ENCODE assay signal across 12 cellular contexts in genomic region chr19:16614941-16615340, GRCh38. TPM values are rescaled to one million over a fixed set of nuclear protein-coding genes. Genes with fewer than 3 reads are reported as not detected.
A peak's percentile ranks its signal among the peaks of the same experiment; 100 is the strongest.
DNase-seq lines count a peak whose midpoint lies in the region; ATAC-seq and TF ChIP-seq lines count a peak whose summit lies in the region.
"Had no signal": no experiment of that assay in that cellular context is flagged by ENCODE, and none has a peak within 500 bp of the region (broad histone marks: within the 10 kb centered on the region; RNA-seq: fewer than 3 reads in every experiment).

No MANE protein-coding gene starts in this region.

- H3K27ac Mint-ChIP-seq in activated T-cell treated with anti-CD3 and anti-CD28 coated beads, Interleukin-2, amount 50 U/mL, for 72 hours, result no peak overlapping the region
- H3K27ac Mint-ChIP-seq in T-cell, result peak overlapping the region; percentile 4 to 53
- peak overlapping the region; percentile 79 for H3K27ac Mint-ChIP-seq in endothelial cell (ENCODE audit: unreplicated experiment)
- H3K27ac Mint-ChIP-seq: IgD-negative memory B cell had no signal

- peak overlapping the region; percentile 37 to 53 for H3K27ac ChIP-seq in prostate gland
- no peak overlapping the region for H3K27ac ChIP-seq in left ventricle myocardium inferior (replicated peaks)
- H3K27ac ChIP-seq: ascending aorta had no signal

- H3K4me1 Mint-ChIP-seq in activated T-cell treated with anti-CD3 and anti-CD28 coated beads, Interleukin-2, amount 50 U/mL, for 72 hours (ENCODE audit: low read depth), result peaks cover 78% of the 10 kb centered on the region
- H3K4me1 Mint-ChIP-seq in T-cell (peaks cover 69 to 92% (median 88%) of the 10 kb centered on the region in 3 donors), endothelial cell (ENCODE audit: unreplicated experiment) (peaks cover 55% of the 10 kb centered on the region)

- H3K36me3 ChIP-seq in prostate gland, result no peaks in the 10 kb centered on the region
- H3K36me3 ChIP-seq in left ventricle myocardium inferior, result no peaks in the 10 kb centered on the region
- H3K36me3 ChIP-seq: ascending aorta had no signal

- H3K4me3 Mint-ChIP-seq in activated T-cell treated with anti-CD3 and anti-CD28 coated beads, Interleukin-2, amount 50 U/mL, for 72 hours, result peak overlapping the region; percentile 3 to 8
- H3K4me3 Mint-ChIP-seq in T-cell, result peak overlapping the region in 1 of 3 donors; percentile 62
- peak overlapping the region; percentile 68 for H3K4me3 Mint-ChIP-seq in endothelial cell (ENCODE audit: unreplicated experiment)

- 40% methylated on average over 2 of the region's 2 CpGs for WGBS in prostate gland

- H3K4me3 ChIP-seq in prostate gland, result no peak overlapping the region
- H3K4me3 ChIP-seq in left ventricle myocardium inferior, result no peak overlapping the region
- H3K4me3 ChIP-seq: ascending aorta had no signal

- intact Hi-C loops in prostate gland (cut with DNase I), result no loop called here
- intact Hi-C loops in left ventricle myocardium inferior (cut with micrococcal nuclease), result no loop called here

- H3K9me3 Mint-ChIP-seq in activated T-cell treated with anti-CD3 and anti-CD28 coated beads, Interleukin-2, amount 50 U/mL, for 72 hours, result no peaks in the 10 kb centered on the region
- no peaks in the 10 kb centered on the region for H3K9me3 Mint-ChIP-seq in T-cell
- no peaks in the 10 kb centered on the region for H3K9me3 Mint-ChIP-seq in endothelial cell (ENCODE audit: unreplicated experiment)
- H3K9me3 Mint-ChIP-seq: IgD-negative memory B cell had no signal

- TF ChIP-seq CTCF in endothelial cell (IDR thresholded peaks at IDR 0.05; ENCODE audit: unreplicated experiment) (no peak), prostate gland (IDR thresholded peaks at IDR 0.05) (no peak), left ventricle myocardium inferior (IDR thresholded peaks at IDR 0.05; ENCODE audit: borderline replicate concordance) (no peak)

- no peak for TF ChIP-seq POLR2A in prostate gland (IDR thresholded peaks at IDR 0.05)

- no peaks in the 10 kb centered on the region for H3K27me3 Mint-ChIP-seq in activated T-cell treated with anti-CD3 and anti-CD28 coated beads, Interleukin-2, amount 50 U/mL, for 72 hours (ENCODE audit: low read depth)
- no peaks in the 10 kb centered on the region for H3K27me3 Mint-ChIP-seq in T-cell
- peaks cover 13% of the 10 kb centered on the region for H3K27me3 Mint-ChIP-seq in endothelial cell (ENCODE audit: unreplicated experiment)
- H3K27me3 Mint-ChIP-seq: IgD-negative memory B cell had no signal

- H3K27me3 ChIP-seq in prostate gland (replicated peaks; ENCODE audit: insufficient read depth), result no peaks in the 10 kb centered on the region
- no peaks in the 10 kb centered on the region for H3K27me3 ChIP-seq in left ventricle myocardium inferior (ENCODE audit: low read depth)
- H3K27me3 ChIP-seq: ascending aorta had no signal

- H3K36me3 Mint-ChIP-seq in activated T-cell treated with anti-CD3 and anti-CD28 coated beads, Interleukin-2, amount 50 U/mL, for 72 hours (ENCODE audit: insufficient read depth in 2 of 2), result no peaks in the 10 kb centered on the region
- no peaks in the 10 kb centered on the region for H3K36me3 Mint-ChIP-seq in T-cell
- peaks cover 10% of the 10 kb centered on the region for H3K36me3 Mint-ChIP-seq in endothelial cell (ENCODE audit: low read depth, unreplicated experiment)
- H3K36me3 Mint-ChIP-seq: IgD-negative memory B cell had no signal

- no peak for ATAC-seq in activated T-cell treated with anti-CD3 and anti-CD28 coated beads, Interleukin-2, amount 50 U/mL, for 72 hours (replicated peaks in 1 of 2)
- ATAC-seq in T-cell (replicated peaks in 1 of 4) (peak in 1 of 4 experiments; percentile 15), GM19035 (IDR thresholded peaks at IDR 0.05; ENCODE audit: unreplicated experiment) (no peak)
- ATAC-seq: Panc1 had no signal

- no peaks in the 10 kb centered on the region for H3K9me3 ChIP-seq in prostate gland
- no peaks in the 10 kb centered on the region for H3K9me3 ChIP-seq in left ventricle myocardium inferior (replicated peaks)
- H3K9me3 ChIP-seq: ascending aorta had no signal

- CTCF ChIA-PET in T-cell (lab: Charles Lee), result interaction anchor here in 1 of 2 donors (0.6 kb wide), 1 partner anchor 1749 kb away, joined by 4 read pairs; no protein-coding TSS in a partner anchor

- POLR2A ChIA-PET in T-cell (lab: Charles Lee), result interaction anchor here in 1 of 2 donors (0.7 kb wide), 1 partner anchor 1638 kb away, joined by 3 read pairs; no protein-coding TSS in a partner anchor

- no peak for DNase-seq in activated T-cell treated with anti-CD3 and anti-CD28 coated beads, Interleukin-2, amount 50 U/mL, for 72 hours
- DNase-seq in activated T-cell treated with anti-CD3 and anti-CD28 coated beads, Interleukin-2, amount 50 U/mL, for 1 hour, result no peak
- DNase-seq in T-cell, result no peak
- DNase-seq in endothelial cell (ENCODE audit: low spot score), result peak; percentile 13
- peak; percentile 37 for DNase-seq in prostate gland (ENCODE audit: low spot score)
- DNase-seq in left ventricle myocardium inferior, result no peak
- no peak for DNase-seq in EL
- DNase-seq: NCI-H510A had no signal

- H3K4me1 ChIP-seq in prostate gland (replicated peaks), result peaks cover 15% of the 10 kb centered on the region
- H3K4me1 ChIP-seq in left ventricle myocardium inferior, result peaks cover 94% of the 10 kb centered on the region

RNA-seq across cellular contexts. Expression of gene MED26, which starts 13.1 kb away (rescaled TPM):
- 10 to 100 TPM; 18.6 to 20.2 TPM for total RNA-seq in activated T-cell treated with anti-CD3 and anti-CD28 coated beads, Interleukin-2, amount 50 U/mL, for 72 hours
- total RNA-seq in T-cell (10 to 100 TPM; 14.7 to 42.0 (median 21.1) TPM), endothelial cell (ENCODE audit: unreplicated experiment) (13.3 TPM), prostate gland (10 to 100 TPM; 13.5 to 29.9 TPM), left ventricle myocardium inferior (4.0 TPM)

RNA-seq across cellular contexts. Expression of gene SLC35E1, which starts 42.7 kb away (rescaled TPM):
- 10 to 100 TPM; 36.5 to 39.5 TPM for total RNA-seq in activated T-cell treated with anti-CD3 and anti-CD28 coated beads, Interleukin-2, amount 50 U/mL, for 72 hours
- 10 to 100 TPM; 32.7 to 67.5 (median 36.9) TPM for total RNA-seq in T-cell
- 29.7 TPM for total RNA-seq in endothelial cell (ENCODE audit: unreplicated experiment)
- total RNA-seq in prostate gland, result 10 to 100 TPM; 42.0 to 69.1 TPM
- 26.8 TPM for total RNA-seq in left ventricle myocardium inferior

RNA-seq across cellular contexts. Expression of gene SMIM7, which starts 45.0 kb away (rescaled TPM):
- 10 to 100 TPM; 75.8 to 81.1 TPM for total RNA-seq in activated T-cell treated with anti-CD3 and anti-CD28 coated beads, Interleukin-2, amount 50 U/mL, for 72 hours
- 10 to 100 TPM; 56.7 to 77.6 (median 73.1) TPM for total RNA-seq in T-cell
- 53.2 TPM for total RNA-seq in endothelial cell (ENCODE audit: unreplicated experiment)
- total RNA-seq in prostate gland, result 100 to 1,000 TPM; 146 to 171 TPM
- total RNA-seq in left ventricle myocardium inferior, result 30.8 TPM

RNA-seq across cellular contexts. Expression of gene TMEM38A, which starts 46.0 kb away (rescaled TPM):
- total RNA-seq in activated T-cell treated with anti-CD3 and anti-CD28 coated beads, Interleukin-2, amount 50 U/mL, for 72 hours, result 1 to 10 TPM; 1.6 to 2.6 TPM
- total RNA-seq in T-cell, result 1 to 10 TPM in 2 of 5 donors, under 1 TPM in 3; 0.45 to 2.0 (median 0.77) TPM
- total RNA-seq in endothelial cell (ENCODE audit: unreplicated experiment), result 0.36 TPM
- 10 to 100 TPM; 11.7 to 20.6 TPM for total RNA-seq in prostate gland
- 44.6 TPM for total RNA-seq in left ventricle myocardium inferior

Comparison
In these comparisons a context has a peak if more than half of its experiments do, and no peak if none do; other contexts are left out.
1. DNase-seq: peak in endothelial cell (single experiment) and prostate gland (single experiment); none in activated T-cell treated with anti-CD3 and anti-CD28 coated beads, Interleukin-2, amount 50 U/mL, for 72 hours (0 of 2), activated T-cell treated with anti-CD3 and anti-CD28 coated beads, Interleukin-2, amount 50 U/mL, for 1 hour (single experiment), T-cell (0 of 34), left ventricle myocardium inferior (single experiment) and EL (single experiment).